ENCODE assay signal across 1 cellular context in genomic region chr6:15255481-15256414, GRCh38.
TF ChIP-seq lines count a peak whose summit lies in the region.

No MANE protein-coding gene starts in this region.

TF ChIP-seq in HepG2, 621 proteins besides CTCF, POLR2A, EP300 and RAD21 (continued from another document):
- TF ChIP-seq NRL (CRISPR knock-in tag; IDR thresholded peaks at IDR 0.05; ENCODE audit: borderline replicate concordance): no peak
- TF ChIP-seq POGK (CRISPR knock-in tag; conservative IDR thresholded peaks at IDR 0.05): no peak
- TF ChIP-seq ZBTB2 (CRISPR knock-in tag; IDR thresholded peaks at IDR 0.05; ENCODE audit: low read depth): no peak
- TF ChIP-seq CEBPB (IDR thresholded peaks at IDR 0.05; ENCODE audit: borderline replicate concordance, low read depth, low read length): peak; percentile 65
- no peak for TF ChIP-seq SRSF4 (IDR thresholded peaks at IDR 0.05; ENCODE audit: low read depth, low read length, poor library complexity, severe bottlenecking)
